1 cellular context compared by ENCODE assay signal in the genomic region with DNA sequence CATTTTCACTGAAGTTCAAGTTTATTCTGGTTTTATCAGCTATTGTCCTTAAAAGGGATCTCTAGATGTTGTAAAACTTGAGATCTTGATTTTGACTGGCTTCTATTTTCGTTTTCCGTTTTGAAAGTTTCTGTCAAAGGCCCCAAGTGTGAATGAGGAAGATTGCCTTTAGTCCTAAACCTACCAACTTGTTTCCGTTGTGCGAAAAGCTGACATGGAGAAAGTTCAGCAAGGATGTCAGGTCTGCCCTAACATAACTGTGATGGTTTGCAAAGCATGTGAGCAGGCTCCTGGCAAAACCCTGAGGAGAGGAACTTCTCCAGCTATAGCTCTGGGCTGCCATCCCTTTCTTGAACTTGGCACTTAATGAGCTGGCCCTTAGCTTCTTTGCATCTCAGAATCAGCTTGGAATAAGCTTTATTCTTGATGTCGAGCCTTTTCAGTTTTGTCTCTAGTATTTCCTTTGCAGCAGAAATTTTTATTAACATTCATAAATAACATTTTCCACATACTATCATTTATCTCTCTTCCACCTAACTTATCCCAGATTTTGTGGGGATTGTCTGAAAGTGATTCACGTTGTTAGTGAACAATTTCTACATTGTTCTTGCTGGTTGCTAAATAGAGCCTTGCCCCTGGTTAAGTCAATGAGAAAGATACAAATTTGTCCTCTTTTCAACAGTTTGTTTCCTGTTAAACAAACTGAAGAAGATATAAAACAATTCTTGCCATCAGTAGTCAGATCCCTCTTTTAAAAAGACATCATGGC.
A peak's percentile ranks its signal among the peaks of the same experiment; 100 is the strongest.
TF ChIP-seq lines count a peak whose summit lies in the region.

No MANE protein-coding gene starts in this region.

TF ChIP-seq in SK-N-SH, 30 proteins besides CTCF, POLR2A, EP300 and RAD21 (continued from another document):
- TF ChIP-seq, protein P1, sequence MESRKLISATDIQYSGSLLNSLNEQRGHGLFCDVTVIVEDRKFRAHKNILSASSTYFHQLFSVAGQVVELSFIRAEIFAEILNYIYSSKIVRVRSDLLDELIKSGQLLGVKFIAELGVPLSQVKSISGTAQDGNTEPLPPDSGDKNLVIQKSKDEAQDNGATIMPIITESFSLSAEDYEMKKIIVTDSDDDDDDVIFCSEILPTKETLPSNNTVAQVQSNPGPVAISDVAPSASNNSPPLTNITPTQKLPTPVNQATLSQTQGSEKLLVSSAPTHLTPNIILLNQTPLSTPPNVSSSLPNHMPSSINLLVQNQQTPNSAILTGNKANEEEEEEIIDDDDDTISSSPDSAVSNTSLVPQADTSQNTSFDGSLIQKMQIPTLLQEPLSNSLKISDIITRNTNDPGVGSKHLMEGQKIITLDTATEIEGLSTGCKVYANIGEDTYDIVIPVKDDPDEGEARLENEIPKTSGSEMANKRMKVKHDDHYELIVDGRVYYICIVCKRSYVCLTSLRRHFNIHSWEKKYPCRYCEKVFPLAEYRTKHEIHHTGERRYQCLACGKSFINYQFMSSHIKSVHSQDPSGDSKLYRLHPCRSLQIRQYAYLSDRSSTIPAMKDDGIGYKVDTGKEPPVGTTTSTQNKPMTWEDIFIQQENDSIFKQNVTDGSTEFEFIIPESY (IDR thresholded peaks at IDR 0.05; ENCODE audit: borderline replicate concordance, low read depth), result 0 out of 2 replicates have a peak, but pooled peaks have one; percentile 25
- TF ChIP-seq, protein P2, sequence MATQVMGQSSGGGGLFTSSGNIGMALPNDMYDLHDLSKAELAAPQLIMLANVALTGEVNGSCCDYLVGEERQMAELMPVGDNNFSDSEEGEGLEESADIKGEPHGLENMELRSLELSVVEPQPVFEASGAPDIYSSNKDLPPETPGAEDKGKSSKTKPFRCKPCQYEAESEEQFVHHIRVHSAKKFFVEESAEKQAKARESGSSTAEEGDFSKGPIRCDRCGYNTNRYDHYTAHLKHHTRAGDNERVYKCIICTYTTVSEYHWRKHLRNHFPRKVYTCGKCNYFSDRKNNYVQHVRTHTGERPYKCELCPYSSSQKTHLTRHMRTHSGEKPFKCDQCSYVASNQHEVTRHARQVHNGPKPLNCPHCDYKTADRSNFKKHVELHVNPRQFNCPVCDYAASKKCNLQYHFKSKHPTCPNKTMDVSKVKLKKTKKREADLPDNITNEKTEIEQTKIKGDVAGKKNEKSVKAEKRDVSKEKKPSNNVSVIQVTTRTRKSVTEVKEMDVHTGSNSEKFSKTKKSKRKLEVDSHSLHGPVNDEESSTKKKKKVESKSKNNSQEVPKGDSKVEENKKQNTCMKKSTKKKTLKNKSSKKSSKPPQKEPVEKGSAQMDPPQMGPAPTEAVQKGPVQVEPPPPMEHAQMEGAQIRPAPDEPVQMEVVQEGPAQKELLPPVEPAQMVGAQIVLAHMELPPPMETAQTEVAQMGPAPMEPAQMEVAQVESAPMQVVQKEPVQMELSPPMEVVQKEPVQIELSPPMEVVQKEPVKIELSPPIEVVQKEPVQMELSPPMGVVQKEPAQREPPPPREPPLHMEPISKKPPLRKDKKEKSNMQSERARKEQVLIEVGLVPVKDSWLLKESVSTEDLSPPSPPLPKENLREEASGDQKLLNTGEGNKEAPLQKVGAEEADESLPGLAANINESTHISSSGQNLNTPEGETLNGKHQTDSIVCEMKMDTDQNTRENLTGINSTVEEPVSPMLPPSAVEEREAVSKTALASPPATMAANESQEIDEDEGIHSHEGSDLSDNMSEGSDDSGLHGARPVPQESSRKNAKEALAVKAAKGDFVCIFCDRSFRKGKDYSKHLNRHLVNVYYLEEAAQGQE (IDR thresholded peaks at IDR 0.05; ENCODE audit: low read depth, low read length), result no peak
- TF ChIP-seq FOSL2 (IDR thresholded peaks at IDR 0.05; ENCODE audit: borderline replicate concordance, low read depth) (peak; percentile 21; the same call in 1 of the 2 replicates), RFX5 (IDR thresholded peaks at IDR 0.05; ENCODE audit: low read length) (no peak), TEAD4 (IDR thresholded peaks at IDR 0.05; ENCODE audit: borderline replicate concordance, insufficient read depth) (0 out of 2 replicates have a peak, but pooled peaks have one; percentile 31), SMC3 (IDR thresholded peaks at IDR 0.05; ENCODE audit: low read depth, low read length) (no peak), GABPA (IDR thresholded peaks at IDR 0.05; ENCODE audit: low read depth) (no peak), JUND (IDR thresholded peaks at IDR 0.05) (peak; percentile 56; the same call in 1 of the 2 replicates), TAF1 (IDR thresholded peaks at IDR 0.05; ENCODE audit: borderline replicate concordance, low read depth, low read length) (no peak), TCF12 (IDR thresholded peaks at IDR 0.05) (peak; percentile 85)
- TF ChIP-seq, protein P3, sequence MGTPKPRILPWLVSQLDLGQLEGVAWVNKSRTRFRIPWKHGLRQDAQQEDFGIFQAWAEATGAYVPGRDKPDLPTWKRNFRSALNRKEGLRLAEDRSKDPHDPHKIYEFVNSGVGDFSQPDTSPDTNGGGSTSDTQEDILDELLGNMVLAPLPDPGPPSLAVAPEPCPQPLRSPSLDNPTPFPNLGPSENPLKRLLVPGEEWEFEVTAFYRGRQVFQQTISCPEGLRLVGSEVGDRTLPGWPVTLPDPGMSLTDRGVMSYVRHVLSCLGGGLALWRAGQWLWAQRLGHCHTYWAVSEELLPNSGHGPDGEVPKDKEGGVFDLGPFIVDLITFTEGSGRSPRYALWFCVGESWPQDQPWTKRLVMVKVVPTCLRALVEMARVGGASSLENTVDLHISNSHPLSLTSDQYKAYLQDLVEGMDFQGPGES (IDR thresholded peaks at IDR 0.05; ENCODE audit: low read depth, low read length), result no peak
- TF ChIP-seq, protein P4, sequence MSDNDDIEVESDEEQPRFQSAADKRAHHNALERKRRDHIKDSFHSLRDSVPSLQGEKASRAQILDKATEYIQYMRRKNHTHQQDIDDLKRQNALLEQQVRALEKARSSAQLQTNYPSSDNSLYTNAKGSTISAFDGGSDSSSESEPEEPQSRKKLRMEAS (IDR thresholded peaks at IDR 0.05; ENCODE audit: low read depth), result no peak
TF ChIP-seq in SK-N-SH: peak in this region for 8.
